Comparison of ENCODE assay signal across 12 cellular contexts in the genomic region with DNA sequence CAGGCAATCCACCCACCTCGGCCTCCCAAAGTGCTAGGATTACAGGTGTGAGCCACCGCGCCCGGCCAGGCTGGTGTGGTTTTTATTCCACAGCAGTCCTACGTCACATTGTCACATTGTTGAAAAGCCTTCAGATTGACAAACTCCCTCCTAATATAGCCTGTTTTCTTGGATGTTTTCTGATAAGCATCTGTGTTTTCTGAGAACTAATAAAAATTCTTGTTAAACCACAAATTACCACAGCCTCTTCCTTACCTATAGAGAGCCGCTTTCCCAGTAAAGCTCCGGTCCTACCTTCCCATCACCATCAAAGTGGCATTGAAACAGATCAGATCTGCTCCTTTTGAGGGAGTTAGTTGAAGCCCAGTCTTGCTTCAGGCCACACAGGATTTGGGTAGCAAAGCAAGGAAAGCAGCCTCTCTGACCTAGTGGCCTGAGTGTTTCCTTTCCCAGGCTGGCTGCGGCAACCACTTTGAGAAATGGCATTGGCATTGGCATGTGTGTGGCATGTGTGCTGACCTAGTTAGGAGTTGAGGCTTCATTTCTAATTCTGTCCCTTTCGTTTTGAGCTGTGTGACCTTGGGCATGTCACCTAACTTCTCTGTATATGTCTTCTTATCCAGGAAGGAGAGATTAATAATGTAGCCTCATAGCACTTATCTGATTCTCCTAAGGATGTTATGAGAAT. TPM values are rescaled to one million over a fixed set of nuclear protein-coding genes. Genes with fewer than 3 reads are reported as not detected.
A peak's percentile ranks its signal among the peaks of the same experiment; 100 is the strongest.
DNase-seq lines count a peak whose midpoint lies in the region; FAIRE-seq and TF ChIP-seq lines count a peak whose summit lies in the region.
"Had no signal": no experiment of that assay in that cellular context is flagged by ENCODE, and none has a peak within 500 bp of the region (broad histone marks: within the 10 kb centered on the region; RNA-seq: fewer than 3 reads in every experiment).

No MANE protein-coding gene starts in this region.

- no peaks in the 10 kb centered on the region for H4K20me1 ChIP-seq in hepatocyte (ENCODE audit: insufficient read depth, poor library complexity, severe bottlenecking)
- H4K20me1 ChIP-seq in smooth muscle cell (ENCODE audit: low read depth): peaks cover 5% of the 10 kb centered on the region

- WGBS in hepatocyte (ENCODE audit: low lambda C conversion rate, missing lambda C conversion rate): 68% methylated on average over 9 of the region's 9 CpGs
- 57% methylated on average over 9 of the region's 9 CpGs for WGBS in smooth muscle cell (ENCODE audit: low lambda C conversion rate)

- H3F3A ChIP-seq in smooth muscle cell (ENCODE audit: low read depth): no peaks in the 10 kb centered on the region

- H3K36me3 ChIP-seq in SK-N-MC (ENCODE audit: insufficient read depth, low read length) (no peaks in the 10 kb centered on the region), hepatocyte (replicated peaks; ENCODE audit: insufficient read depth, low read depth) (no peaks in the 10 kb centered on the region), smooth muscle cell (ENCODE audit: low read depth) (no peaks in the 10 kb centered on the region)

- FAIRE-seq in GM12891 (lab: Jason Lieb, UNC): peak; percentile 26
- no peak for FAIRE-seq in GM12892 (lab: Jason Lieb, UNC)

- no peak overlapping the region for H3K9ac ChIP-seq in SK-N-MC (ENCODE audit: insufficient read length)
- peak overlapping the region; percentile 1 for H3K9ac ChIP-seq in smooth muscle cell (ENCODE audit: low read depth)

- H3K79me2 ChIP-seq in hepatocyte (peaks cover 33% of the 10 kb centered on the region), smooth muscle cell (ENCODE audit: low read depth) (peaks cover 45% of the 10 kb centered on the region)

- H3K4me3 ChIP-seq in SK-N-MC: no peak overlapping the region
- H3K4me3 ChIP-seq in hepatocyte: no peak overlapping the region
- no peak overlapping the region for H3K4me3 ChIP-seq in smooth muscle cell

- DNase-seq in GM12891 (ENCODE audit: insufficient read length, low spot score): no peak
- DNase-seq in SK-N-MC (ENCODE audit: low read depth, low spot score): no peak
- DNase-seq in hepatocyte (ENCODE audit: low spot score): no peak
- DNase-seq in smooth muscle cell (lab: John Stamatoyannopoulos, UW; ENCODE audit: unreplicated experiment): no peak
- no peak for DNase-seq in NCI-H69 (lab: John Stamatoyannopoulos, UW)
- no peak for DNase-seq in anterior cingulate cortex (lab: John Stamatoyannopoulos, UW)
- no peak for DNase-seq in GM12892 (ENCODE audit: insufficient read length)
- no peak for DNase-seq in activated CD4-positive, alpha-beta T cell treated with anti-CD3 and anti-CD28 coated beads, Interleukin-2, amount 50 U/mL, for 4 hours
- DNase-seq: activated CD8-positive, alpha-beta T cell treated with anti-CD3 and anti-CD28 coated beads, Interleukin-2, amount 10 ng/mL, durations not matched to agents 7 days and 5 days; activated naive CD4-positive, alpha-beta T cell treated with anti-CD3 and anti-CD28 coated beads, Interleukin-2, amount 10 ng/mL, durations not matched to agents 7 days and 5 days; cerebellar nuclear complex; NCI-H2081 had no signal

- H3K9me3 ChIP-seq in SK-N-MC (ENCODE audit: low read depth, low read length) (no peaks in the 10 kb centered on the region), hepatocyte (ENCODE audit: low read depth) (no peaks in the 10 kb centered on the region), smooth muscle cell (replicated peaks; ENCODE audit: low read depth) (no peaks in the 10 kb centered on the region)

- H3K4me2 ChIP-seq in hepatocyte: no peak overlapping the region
- peak overlapping the region; percentile 84 for H3K4me2 ChIP-seq in smooth muscle cell

- no peaks in the 10 kb centered on the region for H3K27me3 ChIP-seq in hepatocyte
- H3K27me3 ChIP-seq in smooth muscle cell (ENCODE audit: low read depth): no peaks in the 10 kb centered on the region

- H3K27ac ChIP-seq in SK-N-MC (peak overlapping the region; percentile 90; the same call in 1 of the 2 replicates), hepatocyte (peak overlapping the region; percentile 87), smooth muscle cell (ENCODE audit: low read depth) (peak overlapping the region; percentile 87)

- H3K9me2 ChIP-seq in hepatocyte (replicated peaks; ENCODE audit: insufficient read depth): no peaks in the 10 kb centered on the region

- H2AFZ ChIP-seq in hepatocyte (no peak overlapping the region), smooth muscle cell (ENCODE audit: low read depth) (no peak overlapping the region)

- TF ChIP-seq CTCF in hepatocyte (IDR thresholded peaks at IDR 0.05; ENCODE audit: poor library complexity) (no peak), smooth muscle cell (IDR thresholded peaks at IDR 0.05; ENCODE audit: borderline replicate concordance, insufficient read depth, poor library complexity, severe bottlenecking) (no peak)

- TF ChIP-seq POLR2A in GM12891 (IDR thresholded peaks at IDR 0.05; ENCODE audit: low read depth, low read length): no peak
- no peak for TF ChIP-seq POLR2A in GM12892 (IDR thresholded peaks at IDR 0.05; ENCODE audit: low read depth, low read length)

- peaks cover 17% of the 10 kb centered on the region for H3K4me1 ChIP-seq in hepatocyte (ENCODE audit: insufficient read depth)
- H3K4me1 ChIP-seq in smooth muscle cell (ENCODE audit: low read depth): peaks cover 20% of the 10 kb centered on the region

TF ChIP-seq in GM12891, 5 proteins besides CTCF, POLR2A, EP300 and RAD21:
- no peak for TF ChIP-seq SPI1 (IDR thresholded peaks at IDR 0.05; ENCODE audit: low read depth, low read length)
- TF ChIP-seq POLR2AphosphoS5 (IDR thresholded peaks at IDR 0.05; ENCODE audit: low read depth, low read length): no peak
- TF ChIP-seq POU2F2 (IDR thresholded peaks at IDR 0.05; ENCODE audit: low read depth, low read length): no peak
- TF ChIP-seq PAX5 (IDR thresholded peaks at IDR 0.05; ENCODE audit: insufficient read depth, low read length, severe bottlenecking): no peak
- TF ChIP-seq TAF1 (IDR thresholded peaks at IDR 0.05; ENCODE audit: low read depth, low read length): no peak
TF ChIP-seq in GM12891: peak in this region for 0.

RNA-seq across cellular contexts. Expression of a gene that starts 1.7 kb away (rescaled TPM):
- 27.4 TPM for polyA plus RNA-seq in GM12891 (2012; ENCODE audit: low read depth, missing spikeins)
- 51.9 and 60.5 TPM in 2 replicates for total RNA-seq in hepatocyte
- polyA plus RNA-seq in hepatocyte: 46.8 and 47.6 TPM in 2 replicates
- total RNA-seq in smooth muscle cell: 81.4 and 86.1 TPM in 2 replicates
- 67.5 and 68.9 TPM in 2 replicates for polyA plus RNA-seq in smooth muscle cell
- polyA plus RNA-seq in GM12892 (2012; ENCODE audit: missing spikeins): 29.0 TPM

RNA-seq across cellular contexts. Expression of a gene that starts 58.9 kb away (rescaled TPM):
- polyA plus RNA-seq in GM12891 (2012; ENCODE audit: low read depth, missing spikeins): 26.3 TPM
- 80.0 and 96.9 TPM in 2 replicates for total RNA-seq in hepatocyte
- polyA plus RNA-seq in hepatocyte: 119 and 128 TPM in 2 replicates
- total RNA-seq in smooth muscle cell: 84.9 and 96.0 TPM in 2 replicates
- 99.5 and 106 TPM in 2 replicates for polyA plus RNA-seq in smooth muscle cell
- polyA plus RNA-seq in GM12892 (2012; ENCODE audit: missing spikeins): 27.9 TPM
